Comparison of ENCODE assay signal across 16 cellular contexts in genomic region chr1:202547215-202547614, GRCh38.
DNase-seq lines count a peak whose midpoint lies in the region; ATAC-seq, FAIRE-seq and TF ChIP-seq lines count a peak whose summit lies in the region.
"Had no signal": no experiment of that assay in that cellular context is flagged by ENCODE, and none has a peak within 500 bp of the region (broad histone marks: within the 10 kb centered on the region; RNA-seq: fewer than 3 reads in every experiment).

No MANE protein-coding gene starts in this region.

- FAIRE-seq in GM12878 (lab: Jason Lieb, UNC): no peak
- FAIRE-seq: bronchial epithelial cell had no signal

- DNase-seq in GM12878 (ENCODE audit: low read depth, low spot score) (no peak), epidermal melanocyte (ENCODE audit: insufficient read length, low spot score) (no peak), COR-L47 (lab: John Stamatoyannopoulos, UW) (no peak)
- no peak for DNase-seq in NK-92 treated with Interleukin-12 subunit alpha and Interleukin-12 subunit beta, amount 100 ng/mL, for 24 hours (lab: John Stamatoyannopoulos, UW)
- DNase-seq: activated CD4-positive, alpha-beta T cell treated with anti-CD3 and anti-CD28 coated beads, Interleukin-2, amount 50 U/mL, for 4 hours; activated T-cell treated with anti-CD3 and anti-CD28 coated beads, Interleukin-2, amount 50 U/mL, for 4 hours; EL; Kasumi-1; NCI-H2171 treated with DMSO at 0.1 percent for 48 hours; NCI-H82 had no signal

- peak; percentile 55 for ATAC-seq in GM18867 (IDR thresholded peaks at IDR 0.05; ENCODE audit: unreplicated experiment)
- peak; percentile 68 for ATAC-seq in HG02798 (IDR thresholded peaks at IDR 0.05; ENCODE audit: poor library complexity, unreplicated experiment)
- peak; percentile 80 for ATAC-seq in GM12878
- ATAC-seq in HG03342 (IDR thresholded peaks at IDR 0.05; ENCODE audit: unreplicated experiment): no peak
- ATAC-seq: activated T-cell treated with anti-CD3 and anti-CD28 coated beads, Interleukin-2, amount 50 U/mL, for 4 hours; HCT116 had no signal

- SMC1A ChIA-PET in GM12878 (lab: Charles Lee; ENCODE audit: uncharacterized antibody, unreplicated experiment): interaction anchor here (0.7 to 1.6 kb wide), 8 partner anchors 12 to 173 kb away, joined by 3 to 14 read pairs (median 5); no protein-coding TSS in a partner anchor

- TF ChIP-seq CTCF in GM12878 (IDR thresholded peaks at IDR 0.05 in 2 of 3, conservative IDR thresholded peaks at IDR 0.05 in 1 of 3; ENCODE audit: control insufficient read depth in 2 of 3, extremely low read depth in 1 of 3, insufficient read depth in 1 of 3, low read depth in 3 of 3, low read length in 3 of 3): no peak

- in situ Hi-C loops in GM12878 (cut with MboI): no loop called here

- BruUV-seq in GM12878 (replicated peaks; lab: Mats Ljungman, UMichigan): no TSS peak

- H3K27ac ChIP-seq in GM12878 (ENCODE audit: control insufficient read depth, insufficient read depth): no peak overlapping the region
- peak overlapping the region; percentile 60 for H3K27ac ChIP-seq in skeletal muscle tissue (ENCODE audit: low read depth, low read length)

- H3K9ac ChIP-seq in GM12878 (ENCODE audit: control insufficient read depth, insufficient read depth, low read length) (no peak overlapping the region), skeletal muscle tissue (ENCODE audit: low read depth in 1 of 3, low read length in 3 of 3) (no peak overlapping the region)

- TF ChIP-seq EP300 in GM12878 (IDR thresholded peaks at IDR 0.05; ENCODE audit: borderline replicate concordance in 1 of 2, control insufficient read depth in 1 of 2, low read depth in 2 of 2, low read length in 2 of 2): no peak

- no peak overlapping the region for H2AFZ ChIP-seq in GM12878 (ENCODE audit: control insufficient read depth, low read depth, low read length)

- H3K79me2 ChIP-seq in GM12878 (ENCODE audit: control insufficient read depth, insufficient read depth, low read length): no peaks in the 10 kb centered on the region

- no peak overlapping the region for H3K4me3 ChIP-seq in GM12878
- H3K4me3 ChIP-seq in skeletal muscle tissue (ENCODE audit: low read length in 3 of 3): no peak overlapping the region

- RAD21 ChIA-PET in GM12878 (lab: Charles Lee; ENCODE audit: unreplicated experiment): interaction anchor here (0.8 to 2.4 kb wide), 3 partner anchors 15 to 19 kb away, joined by 3 to 8 read pairs (median 5); no protein-coding TSS in a partner anchor

- H3K36me3 ChIP-seq in GM12878 (ENCODE audit: control insufficient read depth in 2 of 2, insufficient read depth in 2 of 2, low read length in 1 of 2) (no peaks in the 10 kb centered on the region), skeletal muscle tissue (ENCODE audit: control insufficient read depth in 3 of 3, insufficient read depth in 3 of 3, low read length in 3 of 3) (no peaks in the 10 kb centered on the region)

- H3K9me3 ChIP-seq in GM12878 (replicated peaks; ENCODE audit: control insufficient read depth, insufficient read depth, low read length): no peaks in the 10 kb centered on the region
- H3K9me3 ChIP-seq in skeletal muscle tissue (ENCODE audit: control insufficient read depth in 3 of 3, low read length in 3 of 3): no peaks in the 10 kb centered on the region

- POLR2A ChIA-PET in GM12878 (lab: Charles Lee): interaction anchor here (0.6 to 2.1 kb wide), 4 partner anchors 9 to 18 kb away, joined by 3 to 6 read pairs (median 4); no protein-coding TSS in a partner anchor

- H3K4me1 ChIP-seq in GM12878 (ENCODE audit: control insufficient read depth, insufficient read depth, low read length): peaks cover 7% of the 10 kb centered on the region; the same call in 1 of the 2 replicates
- H3K4me1 ChIP-seq in skeletal muscle tissue (ENCODE audit: control insufficient read depth in 3 of 3, insufficient read depth in 3 of 3, low read length in 3 of 3): peaks cover 32 to 34% (median 33%) of the 10 kb centered on the region in 3 donors

- no peak overlapping the region; the same call in 1 of the 2 replicates for H3K4me2 ChIP-seq in GM12878 (ENCODE audit: control insufficient read depth, insufficient read depth)

- intact Hi-C loops in GM12878 (cut with micrococcal nuclease; ENCODE audit: unreplicated experiment): loop anchor here (2.0 kb wide), 1 partner anchor 18 kb away; no protein-coding TSS in a partner anchor

- H3K27me3 ChIP-seq in GM12878 (replicated peaks in 1 of 2; ENCODE audit: control insufficient read depth in 2 of 2, insufficient read depth in 2 of 2, low read length in 1 of 2): no peaks in the 10 kb centered on the region
- H3K27me3 ChIP-seq in skeletal muscle tissue (ENCODE audit: control insufficient read depth in 3 of 3, insufficient read depth in 3 of 3, low read length in 3 of 3): no peaks in the 10 kb centered on the region

- CTCF ChIA-PET in GM12878 (lab: Yijun Ruan, JAX): interaction anchor here (0.6 to 1.9 kb wide), 6 partner anchors 15 to 39 kb away, joined by 3 to 14 read pairs (median 5); no protein-coding TSS in a partner anchor

- TF ChIP-seq POLR2A in GM12878 (IDR thresholded peaks at IDR 0.05; ENCODE audit: low read depth, low read length): no peak

- TF ChIP-seq RAD21 in GM12878 (IDR thresholded peaks at IDR 0.05; ENCODE audit: insufficient read depth, low read depth, low read length): no peak

- H4K20me1 ChIP-seq in GM12878 (ENCODE audit: control insufficient read depth, insufficient read depth): no peaks in the 10 kb centered on the region

TF ChIP-seq in GM12878, 131 proteins besides CTCF, POLR2A, EP300 and RAD21:
- TF ChIP-seq CREM (IDR thresholded peaks at IDR 0.05; ENCODE audit: low read depth) (no peak), CBX3 (IDR thresholded peaks at IDR 0.05; ENCODE audit: borderline replicate concordance, low read depth) (no peak), MTA2 (IDR thresholded peaks at IDR 0.05; ENCODE audit: low read depth) (peak; percentile 7; the same call in 1 of the 2 replicates), HCFC1 (IDR thresholded peaks at IDR 0.05; ENCODE audit: low read length) (no peak), FOXM1 (IDR thresholded peaks at IDR 0.05; ENCODE audit: low read depth, low read length) (no peak), SMARCA5 (IDR thresholded peaks at IDR 0.05) (0 out of 2 replicates have a peak, but pooled peaks have one; percentile 21), YBX1 (IDR thresholded peaks at IDR 0.05) (no peak), IKZF2 (IDR thresholded peaks at IDR 0.05) (0 out of 4 replicates have a peak, but pooled peaks of 1 of the 2 experiments have one; percentile 6), BRCA1 (IDR thresholded peaks at IDR 0.05; ENCODE audit: low read depth, low read length) (no peak), TBL1XR1 (IDR thresholded peaks at IDR 0.05; ENCODE audit: low read depth, low read length) (no peak), NR2F1 (conservative IDR thresholded peaks at IDR 0.05) (peak; percentile 35; the same call in 1 of the 2 replicates), DPF2 (IDR thresholded peaks at IDR 0.05) (peak; percentile 63; the same call in 1 of the 2 replicates), IKZF1 (conservative IDR thresholded peaks at IDR 0.05) (0 out of 2 replicates have a peak, but pooled peaks have one; percentile 10), PML (IDR thresholded peaks at IDR 0.05; ENCODE audit: low read length) (no peak), MXI1 (IDR thresholded peaks at IDR 0.05; ENCODE audit: low read depth, low read length) (no peak)
